ENCODE assay signal across 31 cellular contexts in the genomic region with DNA sequence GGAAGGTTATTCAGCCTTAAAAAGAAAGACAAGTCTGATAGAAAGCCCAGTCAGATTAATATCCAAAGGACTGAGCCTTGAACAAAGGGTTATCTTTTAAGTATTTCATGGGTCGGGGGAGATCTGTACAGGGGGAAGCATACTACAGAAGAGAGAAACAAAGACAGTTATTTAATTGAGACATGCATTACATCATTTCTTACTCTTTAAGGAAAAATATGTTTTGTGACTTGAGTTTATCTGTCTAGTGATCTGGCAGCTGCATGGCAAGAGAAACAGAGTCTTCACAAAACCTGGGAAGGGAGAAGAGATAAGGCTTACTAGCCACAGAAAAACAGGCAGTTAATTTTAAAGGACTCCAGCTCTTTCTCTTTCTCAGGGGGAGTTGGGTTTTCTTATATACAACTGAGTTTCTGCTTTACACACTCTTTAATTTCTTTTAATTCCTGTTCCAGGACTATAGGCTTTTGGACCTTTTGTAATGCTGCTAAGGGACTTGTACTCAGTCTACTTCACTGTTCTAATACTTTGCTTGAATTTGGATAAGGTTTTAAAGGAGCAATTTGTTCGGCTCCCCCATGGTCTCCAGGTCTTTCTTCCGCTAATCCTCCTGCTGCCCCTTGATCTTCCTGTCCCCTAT. TPM values are rescaled to one million over a fixed set of nuclear protein-coding genes. Genes with fewer than 3 reads are reported as not detected.
"Had no signal": no experiment of that assay in that cellular context is flagged by ENCODE, and none has a peak within 500 bp of the region (broad histone marks: within the 10 kb centered on the region; RNA-seq: fewer than 3 reads in every experiment).

No MANE protein-coding gene starts in this region.

- H3K9me3 Mint-ChIP-seq: activated naive CD4-positive, alpha-beta T cell treated with anti-CD3 and anti-CD28 coated beads, Interleukin-2, amount 50 U/mL, for 72 hours; activated T-helper 1 cell treated with anti-CD3 and anti-CD28 coated beads, Interleukin-12 subunit alpha, Interleukin-12 subunit beta, Interleukin-2, Interleukin-4 antibody, amounts not matched to agents 30 ng/mL and 10 ng/mL and 1 ng/mL, durations not matched to agents 14 hours and 24 hours and 36 hours had no signal

- H3K27ac Mint-ChIP-seq: activated B cell treated with CpG ODN at 0.5 μM for 24 hours; activated CD4-positive, alpha-beta T cell treated with anti-CD3 and anti-CD28 coated beads, Interleukin-2, amount 10 ng/mL, durations not matched to agents 24 days and 14 days; activated CD8-positive, alpha-beta memory T cell treated with anti-CD3 and anti-CD28 coated beads, Interleukin-2, amount 10 ng/mL, durations not matched to agents 7 days and 5 days; activated naive CD4-positive, alpha-beta T cell treated with anti-CD3 and anti-CD28 coated beads, Interleukin-2, amount 50 U/mL, for 72 hours; activated naive CD8-positive, alpha-beta T cell treated with anti-CD3 and anti-CD28 coated beads, Interleukin-2, amount 50 U/mL, for 24 hours; activated T-cell treated with anti-CD3 and anti-CD28 coated beads, Interleukin-2, amount 50 U/mL, for 24 hours; activated T-helper 1 cell treated with anti-CD3 and anti-CD28 coated beads, Interleukin-12 subunit alpha, Interleukin-12 subunit beta, Interleukin-2, Interleukin-4 antibody, amounts not matched to agents 30 ng/mL and 10 ng/mL and 1 ng/mL, durations not matched to agents 14 hours and 24 hours and 36 hours; T-helper 17 cell had no signal

- DNase-seq: activated B cell treated with CpG ODN at 0.5 μM for 24 hours; activated CD4-positive, alpha-beta T cell treated with anti-CD3 and anti-CD28 coated beads for 1 hour; activated CD4-positive, alpha-beta T cell treated with anti-CD3 and anti-CD28 coated beads, Interleukin-2, amount 50 U/mL, for 48 hours; activated CD8-positive, alpha-beta memory T cell treated with anti-CD3 and anti-CD28 coated beads, Interleukin-2, amount 10 ng/mL, durations not matched to agents 7 days and 5 days; activated effector memory CD4-positive, alpha-beta T cell treated with Interleukin-2 at 50 U/mL for 16 hours; activated naive CD4-positive, alpha-beta T cell treated with Interleukin-2 at 50 U/mL for 16 hours; activated naive CD8-positive, alpha-beta T cell treated with anti-CD3 and anti-CD28 coated beads, Interleukin-2, amount 50 U/mL, for 24 hours; activated T-cell treated with anti-CD3 and anti-CD28 coated beads, Interleukin-2, amount 50 U/mL, for 24 hours; amniotic stem cell; body of pancreas; central memory CD4-positive, alpha-beta T cell; KG1; NCI-H1092; NCI-H1436; NCI-H187; NCI-H2081; NCI-H446; NCI-H524; PC-3; SHP77; T-helper 17 cell; T1000 had no signal

- H3K36me3 Mint-ChIP-seq: activated CD8-positive, alpha-beta memory T cell treated with anti-CD3 and anti-CD28 coated beads, Interleukin-2, amount 10 ng/mL, durations not matched to agents 7 days and 5 days had no signal

- H3K4me1 Mint-ChIP-seq: activated B cell treated with CpG ODN at 0.5 μM for 24 hours; activated CD4-positive, alpha-beta T cell treated with anti-CD3 and anti-CD28 coated beads, Interleukin-2, amount 10 ng/mL, durations not matched to agents 24 days and 14 days; activated CD8-positive, alpha-beta memory T cell treated with anti-CD3 and anti-CD28 coated beads, Interleukin-2, amount 10 ng/mL, durations not matched to agents 7 days and 5 days; activated naive CD8-positive, alpha-beta T cell treated with anti-CD3 and anti-CD28 coated beads, Interleukin-2, amount 50 U/mL, for 24 hours; T-helper 17 cell had no signal

- H3K4me3 Mint-ChIP-seq: activated B cell treated with CpG ODN at 0.5 μM for 24 hours; activated CD4-positive, alpha-beta T cell treated with anti-CD3 and anti-CD28 coated beads, Interleukin-2, amount 10 ng/mL, durations not matched to agents 24 days and 14 days; activated CD8-positive, alpha-beta memory T cell treated with anti-CD3 and anti-CD28 coated beads, Interleukin-2, amount 10 ng/mL, durations not matched to agents 7 days and 5 days; activated naive CD8-positive, alpha-beta T cell treated with anti-CD3 and anti-CD28 coated beads, Interleukin-2, amount 50 U/mL, for 24 hours; activated T-cell treated with anti-CD3 and anti-CD28 coated beads, Interleukin-2, amount 50 U/mL, for 24 hours; activated T-helper 1 cell treated with anti-CD3 and anti-CD28 coated beads, Interleukin-12 subunit alpha, Interleukin-12 subunit beta, Interleukin-2, Interleukin-4 antibody, amounts not matched to agents 30 ng/mL and 10 ng/mL and 1 ng/mL, durations not matched to agents 14 hours and 24 hours and 36 hours; T-helper 17 cell had no signal

RNA-seq across cellular contexts. Expression of a gene that starts 20.9 kb away (rescaled TPM):
- total RNA-seq: activated B cell treated with CpG ODN at 0.5 μM for 24 hours; activated CD4-positive, alpha-beta T cell treated with anti-CD3 and anti-CD28 coated beads, Interleukin-2, amount 10 ng/mL, durations not matched to agents 24 days and 14 days; activated CD8-positive, alpha-beta memory T cell treated with anti-CD3 and anti-CD28 coated beads, Interleukin-2, amount 10 ng/mL, durations not matched to agents 7 days and 5 days; activated naive CD4-positive, alpha-beta T cell treated with anti-CD3 and anti-CD28 coated beads, Interleukin-2, amount 50 U/mL, for 72 hours; activated T-helper 1 cell treated with anti-CD3 and anti-CD28 coated beads, Interleukin-12 subunit alpha, Interleukin-12 subunit beta, Interleukin-2, Interleukin-4 antibody, amounts not matched to agents 30 ng/mL and 10 ng/mL and 1 ng/mL, durations not matched to agents 14 hours and 24 hours and 36 hours; ascending aorta; bronchial epithelial cell; chondrocyte; LHCN-M2; M059J; PC-3; SJSA1; T-helper 17 cell had no signal

RNA-seq across cellular contexts. Expression of a gene that starts 23.0 kb away (rescaled TPM):
- total RNA-seq: activated B cell treated with CpG ODN at 0.5 μM for 24 hours; activated CD4-positive, alpha-beta T cell treated with anti-CD3 and anti-CD28 coated beads, Interleukin-2, amount 10 ng/mL, durations not matched to agents 24 days and 14 days; activated CD8-positive, alpha-beta memory T cell treated with anti-CD3 and anti-CD28 coated beads, Interleukin-2, amount 10 ng/mL, durations not matched to agents 7 days and 5 days; activated T-helper 1 cell treated with anti-CD3 and anti-CD28 coated beads, Interleukin-12 subunit alpha, Interleukin-12 subunit beta, Interleukin-2, Interleukin-4 antibody, amounts not matched to agents 30 ng/mL and 10 ng/mL and 1 ng/mL, durations not matched to agents 14 hours and 24 hours and 36 hours; ascending aorta; bronchial epithelial cell; chondrocyte; LHCN-M2; PC-3; SJSA1; T-helper 17 cell had no signal
